In genomic region chr19:41218615-41219507, GRCh38 we compare ENCODE assay signal across 1 cellular context.
TF ChIP-seq lines count a peak whose summit lies in the region.

AXL (plus strand) TSS chr19:41219223; CDS start chr19:41219393, 170 bp downstream.

TF ChIP-seq in HCT116, 20 proteins besides CTCF, POLR2A, EP300 and RAD21 (continued from another document):
- TF ChIP-seq REST (IDR thresholded peaks at IDR 0.05; ENCODE audit: low read depth) (no peak), POLR2AphosphoS5 (IDR thresholded peaks at IDR 0.05; ENCODE audit: low read depth, low read length) (peak; percentile 77), JUND (IDR thresholded peaks at IDR 0.05) (no peak), ATF3 (IDR thresholded peaks at IDR 0.05) (no peak), EGR1 (IDR thresholded peaks at IDR 0.05; ENCODE audit: low read depth) (peak; percentile 34; the same call in 1 of the 2 replicates), SIN3A (IDR thresholded peaks at IDR 0.05; ENCODE audit: low read depth) (peak; percentile 30; the same call in 1 of the 2 replicates), SP1 (IDR thresholded peaks at IDR 0.05; ENCODE audit: low read depth) (peak; percentile 81), ZNF274 (IDR thresholded peaks at IDR 0.05; ENCODE audit: low read depth, low read length) (no peak), TCF7L2 (IDR thresholded peaks at IDR 0.05; ENCODE audit: borderline replicate concordance, extremely low read depth, insufficient read depth, insufficient read length) (peak; percentile 12), ZFX (IDR thresholded peaks at IDR 0.05) (peak; percentile 16; the same call in 1 of the 2 replicates)
- TF ChIP-seq, protein P1, sequence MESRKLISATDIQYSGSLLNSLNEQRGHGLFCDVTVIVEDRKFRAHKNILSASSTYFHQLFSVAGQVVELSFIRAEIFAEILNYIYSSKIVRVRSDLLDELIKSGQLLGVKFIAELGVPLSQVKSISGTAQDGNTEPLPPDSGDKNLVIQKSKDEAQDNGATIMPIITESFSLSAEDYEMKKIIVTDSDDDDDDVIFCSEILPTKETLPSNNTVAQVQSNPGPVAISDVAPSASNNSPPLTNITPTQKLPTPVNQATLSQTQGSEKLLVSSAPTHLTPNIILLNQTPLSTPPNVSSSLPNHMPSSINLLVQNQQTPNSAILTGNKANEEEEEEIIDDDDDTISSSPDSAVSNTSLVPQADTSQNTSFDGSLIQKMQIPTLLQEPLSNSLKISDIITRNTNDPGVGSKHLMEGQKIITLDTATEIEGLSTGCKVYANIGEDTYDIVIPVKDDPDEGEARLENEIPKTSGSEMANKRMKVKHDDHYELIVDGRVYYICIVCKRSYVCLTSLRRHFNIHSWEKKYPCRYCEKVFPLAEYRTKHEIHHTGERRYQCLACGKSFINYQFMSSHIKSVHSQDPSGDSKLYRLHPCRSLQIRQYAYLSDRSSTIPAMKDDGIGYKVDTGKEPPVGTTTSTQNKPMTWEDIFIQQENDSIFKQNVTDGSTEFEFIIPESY (IDR thresholded peaks at IDR 0.05; ENCODE audit: extremely low read depth, insufficient replicate concordance, low read length): no peak
- TF ChIP-seq, protein P2, sequence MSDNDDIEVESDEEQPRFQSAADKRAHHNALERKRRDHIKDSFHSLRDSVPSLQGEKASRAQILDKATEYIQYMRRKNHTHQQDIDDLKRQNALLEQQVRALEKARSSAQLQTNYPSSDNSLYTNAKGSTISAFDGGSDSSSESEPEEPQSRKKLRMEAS (IDR thresholded peaks at IDR 0.05): peak; percentile 69; the same call in 1 of the 2 replicates
